In the genomic region with DNA sequence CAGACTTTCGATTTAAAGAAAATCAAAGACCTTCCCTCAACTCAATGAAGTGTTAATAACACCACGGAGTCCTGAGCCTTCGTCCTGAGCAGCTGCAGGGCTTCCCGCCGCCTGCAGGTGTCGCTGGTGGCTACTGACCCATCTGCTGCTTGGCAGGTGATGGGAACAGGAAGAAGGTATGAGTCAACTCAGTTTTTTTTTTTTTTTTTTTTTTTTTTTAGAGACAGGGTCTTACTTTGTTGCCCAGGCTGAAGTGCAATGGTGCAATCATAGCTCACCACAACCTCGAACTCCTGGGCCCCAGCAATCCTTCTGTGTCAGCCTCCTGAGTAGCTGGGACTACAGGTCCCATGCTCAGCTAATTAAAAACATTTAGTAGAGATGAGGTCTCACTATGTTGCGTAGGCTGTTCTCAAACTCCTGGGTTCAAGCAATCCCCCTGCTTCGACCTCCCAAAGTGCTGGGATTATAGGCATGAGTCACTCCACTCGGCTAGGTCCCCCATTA, we compare ENCODE assay signal across 8 cellular contexts.
DNase-seq lines count a peak whose midpoint lies in the region; ATAC-seq and TF ChIP-seq lines count a peak whose summit lies in the region.

No MANE protein-coding gene starts in this region.

- H3K27me3 ChIP-seq in suprapubic skin, result peaks cover 5% of the 10 kb centered on the region

- no peak overlapping the region for H3K27ac ChIP-seq in suprapubic skin

- peak; percentile 76 for DNase-seq in Right ventricle myocardium inferior (ENCODE audit: missing footprints)
- no peak for DNase-seq in cardiac septum (ENCODE audit: low spot score)
- peak; percentile 6 for DNase-seq in NCI-H526 treated with DMSO at 0.1 percent for 48 hours (lab: John Stamatoyannopoulos, UW)
- peak; percentile 37 to 69 (median 44) for DNase-seq in activated CD8-positive, alpha-beta memory T cell treated with anti-CD3 and anti-CD28 coated beads for 48 hours (ENCODE audit: low read depth in 2 of 3, low spot score in 2 of 3)
- DNase-seq in neural crest cell (ENCODE audit: low read depth, low spot score), result peak; percentile 59
- DNase-seq in suprapubic skin (ENCODE audit: low spot score in 2 of 2), result no peak

- no peaks in the 10 kb centered on the region for H3K27me3 Mint-ChIP-seq in neural crest cell (ENCODE audit: low read depth)

- H3K27ac Mint-ChIP-seq in neural crest cell (ENCODE audit: unreplicated experiment), result no peak overlapping the region

- intact Hi-C loops in Right ventricle myocardium inferior (cut with DNase I) (loop anchor here (1.0 to 10.0 kb wide), 4 partner anchors 129 to 449 kb away; partner anchors contain the start of gene ADRA1B), cardiac septum (cut with DNase I) (loop anchor here (5.0 to 10.0 kb wide), 4 partner anchors 181 to 451 kb away; partner anchors contain the start of genes ADRA1B and IL12B)

- H3K9me3 Mint-ChIP-seq in neural crest cell, result no peaks in the 10 kb centered on the region

- H3K4me3 Mint-ChIP-seq in neural crest cell, result no peak overlapping the region

- peak; percentile 62 for ATAC-seq in Right ventricle myocardium inferior
- peak; percentile 89 for ATAC-seq in HG02763 (IDR thresholded peaks at IDR 0.05; ENCODE audit: unreplicated experiment)
- ATAC-seq in esophagus mucosa, result peak; percentile 80

- no peak for TF ChIP-seq POLR2A in suprapubic skin (IDR thresholded peaks at IDR 0.05)

- peaks cover 8% of the 10 kb centered on the region for H3K4me1 ChIP-seq in suprapubic skin

- no peaks in the 10 kb centered on the region for H3K36me3 Mint-ChIP-seq in neural crest cell (ENCODE audit: low read depth)

- no peak overlapping the region for H3K4me3 ChIP-seq in suprapubic skin

- peak; percentile 76 for TF ChIP-seq CTCF in neural crest cell (conservative IDR thresholded peaks at IDR 0.05)
- peak; percentile 58 to 59 for TF ChIP-seq CTCF in suprapubic skin (IDR thresholded peaks at IDR 0.05)

- H3K9me3 ChIP-seq in suprapubic skin, result no peaks in the 10 kb centered on the region

- no peak for TF ChIP-seq EP300 in suprapubic skin (IDR thresholded peaks at IDR 0.05)

- peaks cover 5% of the 10 kb centered on the region for H3K4me1 Mint-ChIP-seq in neural crest cell

- 50% methylated on average over 10 of the region's 10 CpGs for WGBS in suprapubic skin

- H3K36me3 ChIP-seq in suprapubic skin, result no peaks in the 10 kb centered on the region

Comparison
In these comparisons a context has a peak if more than half of its experiments do, and no peak if none do; other contexts are left out.
1. DNase-seq: peak in Right ventricle myocardium inferior (single experiment), NCI-H526 treated with DMSO at 0.1 percent for 48 hours (single experiment), activated CD8-positive, alpha-beta memory T cell treated with anti-CD3 and anti-CD28 coated beads for 48 hours (3 of 3) and neural crest cell (single experiment); none in cardiac septum (single experiment) and suprapubic skin (0 of 2).
2. Peak in every context shown above with its lines, with median percentiles within 50 percentile points of each other: ATAC-seq.